In the genomic region with DNA sequence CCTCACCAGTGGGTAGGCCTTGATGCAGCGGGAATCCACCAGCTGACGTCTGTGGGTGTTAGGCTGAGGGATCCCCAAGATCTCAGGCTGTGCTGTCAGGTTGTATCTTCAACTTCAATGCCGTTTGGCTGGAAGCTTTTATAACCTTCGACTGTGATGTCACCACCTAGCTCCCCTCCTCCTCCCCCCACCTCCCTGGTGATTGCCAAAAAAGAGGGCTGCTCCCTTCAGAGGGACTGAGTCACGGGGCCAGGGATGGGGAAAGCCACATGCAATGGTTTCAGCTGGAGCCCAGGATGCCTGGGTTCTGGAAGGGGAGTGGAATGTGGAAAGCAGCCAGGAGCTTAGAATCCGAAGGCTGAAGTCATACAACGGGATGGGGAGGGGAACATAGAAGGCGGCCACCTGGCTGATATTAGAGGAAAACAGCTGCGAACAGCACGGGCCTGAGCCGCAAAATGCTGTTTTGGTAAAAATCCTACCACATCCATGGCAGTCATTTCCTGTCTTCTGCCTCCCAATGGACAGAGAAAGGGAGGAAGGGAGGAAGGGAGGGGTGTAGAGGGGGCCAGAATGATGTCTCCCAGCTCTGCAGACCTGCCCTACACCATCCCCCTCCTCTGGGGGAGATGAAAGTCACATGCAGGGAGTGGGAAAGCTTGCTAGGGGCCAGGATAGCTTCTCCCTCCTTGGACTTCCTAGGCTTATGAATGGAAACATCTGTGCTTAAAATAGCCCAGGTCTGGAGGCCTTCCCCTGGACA, we compare ENCODE assay signal across 10 cellular contexts. TPM values are rescaled to one million over a fixed set of nuclear protein-coding genes. Genes with fewer than 3 reads are reported as not detected.
A peak's percentile ranks its signal among the peaks of the same experiment; 100 is the strongest.
DNase-seq lines count a peak whose midpoint lies in the region; TF ChIP-seq lines count a peak whose summit lies in the region.
"Had no signal": no experiment of that assay in that cellular context is flagged by ENCODE, and none has a peak within 500 bp of the region (broad histone marks: within the 10 kb centered on the region; RNA-seq: fewer than 3 reads in every experiment).

A gene (minus strand): TSS at position 110 of the 763 bp plus-strand sequence. CDS start 1,022 bp downstream, outside the sequence.

- WGBS in esophagus, 2 donors: 27 to 29% methylated on average over 11 of the region's 11 CpGs

- H3K4me3 ChIP-seq in esophagus (ENCODE audit: low read depth in 1 of 2, low read length in 2 of 2) (no peak within 1 kb of the TSS), muscle layer of duodenum (ENCODE audit: low read depth in 1 of 2, low read length in 2 of 2) (peak within 1 kb of the TSS; percentile 47 to 49)
- H3K4me3 ChIP-seq in effector memory CD4-positive, alpha-beta T cell (ENCODE audit: insufficient read depth, low read depth, low read length, poor library complexity, severe bottlenecking): no peak within 1 kb of the TSS

- H3K27me3 ChIP-seq in esophagus (ENCODE audit: control insufficient read depth in 1 of 2, insufficient read depth in 2 of 2, low read length in 2 of 2) (no peaks in the 10 kb centered on the region), muscle layer of duodenum (ENCODE audit: low read depth, low read length) (no peaks in the 10 kb centered on the region)
- H3K27me3 ChIP-seq in effector memory CD4-positive, alpha-beta T cell (replicated peaks; ENCODE audit: control insufficient read depth, insufficient read depth, low read length, poor library complexity, severe bottlenecking): peaks cover 7% of the 10 kb centered on the region

- H3K4me1 ChIP-seq in esophagus (ENCODE audit: control insufficient read depth in 2 of 2, insufficient read depth in 2 of 2, low read length in 1 of 2): no peaks in the 10 kb centered on the region
- peaks cover 0 to 12% of the 10 kb centered on the region in 2 donors for H3K4me1 ChIP-seq in muscle layer of duodenum (ENCODE audit: control insufficient read depth in 1 of 2, insufficient read depth in 2 of 2, low read length in 2 of 2)
- H3K4me1 ChIP-seq in effector memory CD4-positive, alpha-beta T cell (ENCODE audit: control insufficient read depth, insufficient read depth, low read length, poor library complexity, severe bottlenecking): no peaks in the 10 kb centered on the region
- H3K4me1 ChIP-seq: Caco-2 had no signal

- DNase-seq in 8988T: peak; percentile 56
- DNase-seq in NCI-H1694 (lab: John Stamatoyannopoulos, UW): peak; percentile 29
- DNase-seq in effector memory CD4-positive, alpha-beta T cell: no peak
- DNase-seq in LoVo (ENCODE audit: low spot score): no peak
- no peak for DNase-seq in NCI-H1092 (lab: John Stamatoyannopoulos, UW)
- no peak for DNase-seq in GM10266 (ENCODE audit: extremely low spot score)
- DNase-seq: Caco-2, NCI-H510A treated with DMSO at 0.1 percent for 48 hours had no signal

- H3K27ac ChIP-seq in esophagus (ENCODE audit: low read depth in 2 of 2, low read length in 1 of 2) (peak within 1 kb of the TSS; percentile 40 to 76), muscle layer of duodenum (ENCODE audit: low read length) (peak within 1 kb of the TSS; percentile 74)
- no peak within 1 kb of the TSS for H3K27ac ChIP-seq in effector memory CD4-positive, alpha-beta T cell (ENCODE audit: insufficient read depth, low read length, poor library complexity, severe bottlenecking)

- TF ChIP-seq CTCF in GM10266 (IDR thresholded peaks at IDR 0.05; ENCODE audit: control insufficient read depth, insufficient read depth, low read depth, missing control alignments): no peak

- H3K36me3 ChIP-seq in esophagus (ENCODE audit: control insufficient read depth in 2 of 2, insufficient read depth in 2 of 2, low read length in 1 of 2) (peaks cover 5 to 26% of the 10 kb centered on the region in 2 donors), muscle layer of duodenum (ENCODE audit: control insufficient read depth in 1 of 2, insufficient read depth in 2 of 2, low read length in 2 of 2) (peaks cover 25 to 30% of the 10 kb centered on the region in 2 donors)
- H3K36me3 ChIP-seq in effector memory CD4-positive, alpha-beta T cell (ENCODE audit: control insufficient read depth, insufficient read depth, low read length): peaks cover 7% of the 10 kb centered on the region

- no peaks in the 10 kb centered on the region for H3K9me3 ChIP-seq in esophagus (ENCODE audit: control insufficient read depth in 2 of 2, insufficient read depth in 1 of 2, low read depth in 1 of 2, low read length in 1 of 2)
- H3K9me3 ChIP-seq in muscle layer of duodenum (ENCODE audit: control insufficient read depth in 1 of 2, low read length in 2 of 2): no peaks in the 10 kb centered on the region
- H3K9me3 ChIP-seq in effector memory CD4-positive, alpha-beta T cell (ENCODE audit: control insufficient read depth, low read length): no peaks in the 10 kb centered on the region
- H3K9me3 ChIP-seq: Caco-2 had no signal

RNA-seq across cellular contexts. Expression of the gene that starts here (rescaled TPM):
- 1 to 10 TPM; 1.4 to 2.4 TPM for polyA plus RNA-seq in esophagus

Comparison
In these comparisons a context has a peak if more than half of its experiments do, and no peak if none do; other contexts are left out.
1. DNase-seq: peak in 8988T (single experiment) and NCI-H1694 (single experiment); none in effector memory CD4-positive, alpha-beta T cell (0 of 3), LoVo (single experiment), NCI-H1092 (single experiment) and GM10266 (single experiment).
2. H3K4me3 ChIP-seq: peak in muscle layer of duodenum (2 of 2); none in esophagus (0 of 2) and effector memory CD4-positive, alpha-beta T cell (single experiment).